13 cellular contexts compared by ENCODE assay signal in genomic region chr15:62046064-62046779, GRCh38. TPM values are rescaled to one million over a fixed set of nuclear protein-coding genes. Genes with fewer than 3 reads are reported as not detected.
A peak's percentile ranks its signal among the peaks of the same experiment; 100 is the strongest.
DNase-seq lines count a peak whose midpoint lies in the region; ATAC-seq, FAIRE-seq and TF ChIP-seq lines count a peak whose summit lies in the region.
"Had no signal": no experiment of that assay in that cellular context is flagged by ENCODE, and none has a peak within 500 bp of the region (broad histone marks: within the 10 kb centered on the region; RNA-seq: fewer than 3 reads in every experiment).

No MANE protein-coding gene starts in this region.

- H3K4me1 Mint-ChIP-seq in activated naive CD8-positive, alpha-beta T cell treated with anti-CD3 and anti-CD28 coated beads, Interleukin-2, amount 50 U/mL, for 24 hours: peaks cover 26% of the 10 kb centered on the region

- no peaks in the 10 kb centered on the region for H3K9me3 Mint-ChIP-seq in activated naive CD8-positive, alpha-beta T cell treated with anti-CD3 and anti-CD28 coated beads, Interleukin-2, amount 50 U/mL, for 24 hours

- FAIRE-seq in GM12891 (lab: Jason Lieb, UNC): peak; percentile 73

- peak overlapping the region; percentile 53 for H3K4me3 Mint-ChIP-seq in activated naive CD8-positive, alpha-beta T cell treated with anti-CD3 and anti-CD28 coated beads, Interleukin-2, amount 50 U/mL, for 24 hours

- peaks cover 11% of the 10 kb centered on the region for H3K36me3 Mint-ChIP-seq in activated naive CD8-positive, alpha-beta T cell treated with anti-CD3 and anti-CD28 coated beads, Interleukin-2, amount 50 U/mL, for 24 hours (ENCODE audit: low read depth)

- peak overlapping the region; percentile 65 for H3K27ac Mint-ChIP-seq in activated naive CD8-positive, alpha-beta T cell treated with anti-CD3 and anti-CD28 coated beads, Interleukin-2, amount 50 U/mL, for 24 hours

- H3K27me3 Mint-ChIP-seq in activated naive CD8-positive, alpha-beta T cell treated with anti-CD3 and anti-CD28 coated beads, Interleukin-2, amount 50 U/mL, for 24 hours: no peaks in the 10 kb centered on the region

- ATAC-seq in GM21367 (IDR thresholded peaks at IDR 0.05; ENCODE audit: unreplicated experiment) (peak; percentile 79), HG03378 (IDR thresholded peaks at IDR 0.05; ENCODE audit: unreplicated experiment) (peak; percentile 82)
- peak; percentile 72 for ATAC-seq in activated naive CD8-positive, alpha-beta T cell treated with anti-CD3 and anti-CD28 coated beads, Interleukin-2, amount 50 U/mL, for 24 hours
- ATAC-seq: HCT116 had no signal

- TF ChIP-seq POLR2A in GM12891 (IDR thresholded peaks at IDR 0.05; ENCODE audit: low read depth, low read length): no peak

- DNase-seq in GM12891 (ENCODE audit: insufficient read length, low spot score): no peak
- DNase-seq in activated naive CD8-positive, alpha-beta T cell treated with anti-CD3 and anti-CD28 coated beads, Interleukin-2, amount 50 U/mL, for 24 hours: no peak
- DNase-seq in ecto neural progenitor cell (ENCODE audit: low spot score): no peak
- DNase-seq in NCI-H748 treated with DMSO at 0.1 percent for 48 hours (lab: John Stamatoyannopoulos, UW): no peak
- no peak for DNase-seq in NCI-H748 (lab: John Stamatoyannopoulos, UW; ENCODE audit: unreplicated experiment)
- no peak for DNase-seq in HuH-7 (ENCODE audit: low spot score)
- DNase-seq: activated CD4-positive, alpha-beta T cell treated with anti-CD3 and anti-CD28 coated beads, Interleukin-2, amount 50 U/mL, for 48 hours; heart right ventricle; PC-9 had no signal

TF ChIP-seq in GM12891, 5 proteins besides CTCF, POLR2A, EP300 and RAD21:
- TF ChIP-seq PAX5 (IDR thresholded peaks at IDR 0.05; ENCODE audit: insufficient read depth, low read length, severe bottlenecking) (no peak), POU2F2 (IDR thresholded peaks at IDR 0.05; ENCODE audit: low read depth, low read length) (no peak), SPI1 (IDR thresholded peaks at IDR 0.05; ENCODE audit: low read depth, low read length) (no peak), POLR2AphosphoS5 (IDR thresholded peaks at IDR 0.05; ENCODE audit: low read depth, low read length) (no peak), TAF1 (IDR thresholded peaks at IDR 0.05; ENCODE audit: low read depth, low read length) (no peak)

RNA-seq across cellular contexts. Expression of gene VPS13C, which starts 14.0 kb away (rescaled TPM):
- polyA plus RNA-seq in GM12891 (2012; ENCODE audit: low read depth, missing spikeins): 13.4 TPM

RNA-seq across cellular contexts. Expression of gene C2CD4A, which starts 20.6 kb away (rescaled TPM):
- not detected for polyA plus RNA-seq in GM12891 (2012; ENCODE audit: low read depth, missing spikeins)
- polyA plus RNA-seq: neural cell had no signal
